ENCODE assay signal across 11 cellular contexts in genomic region chr5:172003750-172004149, GRCh38. TPM values are rescaled to one million over a fixed set of nuclear protein-coding genes. Genes with fewer than 3 reads are reported as not detected.
DNase-seq lines count a peak whose midpoint lies in the region; ATAC-seq and TF ChIP-seq lines count a peak whose summit lies in the region.
"Had no signal": no experiment of that assay in that cellular context is flagged by ENCODE, and none has a peak within 500 bp of the region (broad histone marks: within the 10 kb centered on the region; RNA-seq: fewer than 3 reads in every experiment).

No MANE protein-coding gene starts in this region.

- peaks cover 74 to 81% of the 10 kb centered on the region in 2 experiments for H3K4me1 Mint-ChIP-seq in H9
- H3K4me1 Mint-ChIP-seq in activated naive CD8-positive, alpha-beta T cell treated with anti-CD3 and anti-CD28 coated beads, Interleukin-2, amount 50 U/mL, for 24 hours, result peaks cover 79% of the 10 kb centered on the region

- peaks cover 3% of the 10 kb centered on the region for H3K79me1 ChIP-seq in H9 (ENCODE audit: insufficient read depth, low read depth, low read length, poor library complexity, severe bottlenecking)

- WGBS in H9 (ENCODE audit: extremely low coverage, insufficient read length, low lambda C conversion rate), result 100% methylated on average over 1 of the region's 1 CpG

- H4K8ac ChIP-seq in H9 (replicated peaks; ENCODE audit: insufficient read length, low read depth, low read length), result no peak overlapping the region

- no peaks in the 10 kb centered on the region for H3K9me3 Mint-ChIP-seq in H9
- no peaks in the 10 kb centered on the region for H3K9me3 Mint-ChIP-seq in activated naive CD8-positive, alpha-beta T cell treated with anti-CD3 and anti-CD28 coated beads, Interleukin-2, amount 50 U/mL, for 24 hours

- H3K4me1 ChIP-seq in BE2C (peaks cover 9% of the 10 kb centered on the region), H9 (ENCODE audit: insufficient read depth, low read length) (peaks cover 10% of the 10 kb centered on the region)

- in situ Hi-C loops in G401 (cut with HindIII; ENCODE audit: low sequenced_read_pairs), result no loop called here

- TF ChIP-seq CTCF in BE2C (IDR thresholded peaks at IDR 0.05; ENCODE audit: low read depth, low read length) (no peak), H9 (conservative IDR thresholded peaks at IDR 0.05) (no peak)

- no peak overlapping the region for H4K91ac ChIP-seq in H9 (ENCODE audit: insufficient read length, low read depth, low read length)

- no peak overlapping the region for H2BK15ac ChIP-seq in H9 (ENCODE audit: low read depth, low read length)

- H2BK12ac ChIP-seq in H9 (ENCODE audit: insufficient read length, low read depth, low read length), result no peak overlapping the region

- no peak overlapping the region for H3K4ac ChIP-seq in H9 (ENCODE audit: low read depth, low read length)

- no peak overlapping the region for H2AK5ac ChIP-seq in H9 (ENCODE audit: insufficient read length, low read length)

- H3T11ph ChIP-seq in H9 (ENCODE audit: low read length), result no peak overlapping the region

- no peaks in the 10 kb centered on the region for H3K36me3 ChIP-seq in BE2C

- no peak overlapping the region for H3K4me2 ChIP-seq in H9 (ENCODE audit: insufficient read depth, insufficient read length, low read length)

- H4K5ac ChIP-seq in H9 (ENCODE audit: insufficient read length, low read depth, low read length), result no peak overlapping the region

- peak overlapping the region; percentile 32 to 62; a peak in 4 of 5 replicates for H3K4me3 Mint-ChIP-seq in H9
- H3K4me3 Mint-ChIP-seq in activated naive CD8-positive, alpha-beta T cell treated with anti-CD3 and anti-CD28 coated beads, Interleukin-2, amount 50 U/mL, for 24 hours, result peak overlapping the region; percentile 96

- no peaks in the 10 kb centered on the region for H3K27me3 ChIP-seq in BE2C
- H3K27me3 ChIP-seq in H9 (ENCODE audit: insufficient read depth, low read length), result no peaks in the 10 kb centered on the region

- H2BK120ac ChIP-seq in H9 (ENCODE audit: low read depth, low read length, poor library complexity, severe bottlenecking), result no peak overlapping the region

- H3K18ac ChIP-seq in H9 (ENCODE audit: insufficient read length, low read depth, low read length), result no peak overlapping the region

- no peak overlapping the region for H3K56ac ChIP-seq in H9 (ENCODE audit: insufficient read length, low read depth, low read length)

- H3K9me3 ChIP-seq in BE2C (no peaks in the 10 kb centered on the region), H9 (ENCODE audit: control insufficient read depth, low read depth, low read length) (no peaks in the 10 kb centered on the region)

- no peaks in the 10 kb centered on the region for H4K20me1 ChIP-seq in H9 (ENCODE audit: control insufficient read depth, insufficient read depth, insufficient read length)

- peak overlapping the region in 1 of 3 experiments; percentile 92; a peak in 1 of 7 replicates for H3K27ac Mint-ChIP-seq in H9
- H3K27ac Mint-ChIP-seq in activated naive CD8-positive, alpha-beta T cell treated with anti-CD3 and anti-CD28 coated beads, Interleukin-2, amount 50 U/mL, for 24 hours, result peak overlapping the region; percentile 80

- H3K23me2 ChIP-seq in H9 (ENCODE audit: insufficient read length, low read depth, low read length, poor library complexity, severe bottlenecking), result peaks cover 16% of the 10 kb centered on the region

- H3K14ac ChIP-seq in H9 (ENCODE audit: insufficient read depth, low read length), result no peak overlapping the region

- peak overlapping the region; percentile 19; the same call in 1 of the 2 replicates for H3K4me3 ChIP-seq in BE2C (ENCODE audit: low read depth, low read length)

- no peak overlapping the region for H2BK20ac ChIP-seq in H9 (ENCODE audit: low read depth, low read length, poor library complexity, severe bottlenecking)

- peaks cover 0 to 14% (median 10%) of the 10 kb centered on the region in 3 experiments; a peak in 5 of 7 replicates for H3K36me3 Mint-ChIP-seq in H9 (ENCODE audit: insufficient read depth in 1 of 3, low read depth in 3 of 3)
- peaks cover 38% of the 10 kb centered on the region for H3K36me3 Mint-ChIP-seq in activated naive CD8-positive, alpha-beta T cell treated with anti-CD3 and anti-CD28 coated beads, Interleukin-2, amount 50 U/mL, for 24 hours (ENCODE audit: low read depth)

- no peak overlapping the region for H3K23ac ChIP-seq in H9 (ENCODE audit: insufficient read length, low read depth, low read length)

- no peak overlapping the region for H2AFZ ChIP-seq in H9 (ENCODE audit: low read length)

- no peaks in the 10 kb centered on the region for H3K27me3 Mint-ChIP-seq in H9 (ENCODE audit: low read depth)
- H3K27me3 Mint-ChIP-seq in activated naive CD8-positive, alpha-beta T cell treated with anti-CD3 and anti-CD28 coated beads, Interleukin-2, amount 50 U/mL, for 24 hours, result no peaks in the 10 kb centered on the region

- H3K9ac ChIP-seq in H9 (ENCODE audit: extremely low read depth, insufficient read length, low read length), result no peak overlapping the region

- H3K79me2 ChIP-seq in H9 (ENCODE audit: insufficient read depth, low read length), result peaks cover 60% of the 10 kb centered on the region; the same call in 1 of the 2 replicates

- no peak for ATAC-seq in activated naive CD8-positive, alpha-beta T cell treated with anti-CD3 and anti-CD28 coated beads, Interleukin-2, amount 50 U/mL, for 24 hours
- ATAC-seq in HG03159 (IDR thresholded peaks at IDR 0.05; ENCODE audit: unreplicated experiment), result no peak

- DNase-seq in BE2C (no peak), H9 (no peak), myocyte (ENCODE audit: low read depth) (peak; percentile 8), G401 (ENCODE audit: low spot score) (no peak), DMS79 treated with DMSO at 0.1 percent for 48 hours (lab: John Stamatoyannopoulos, UW) (no peak), NK-92 (lab: John Stamatoyannopoulos, UW; ENCODE audit: unreplicated experiment) (no peak)
- no peak for DNase-seq in activated naive CD8-positive, alpha-beta T cell treated with anti-CD3 and anti-CD28 coated beads, Interleukin-2, amount 50 U/mL, for 24 hours
- DNase-seq: activated naive CD4-positive, alpha-beta T cell; NCI-H2081; SW 1271 had no signal

- H3K27ac ChIP-seq in H9 (ENCODE audit: insufficient read length, low read depth, low read length), result no peak overlapping the region

- no peak overlapping the region for H2BK5ac ChIP-seq in H9 (ENCODE audit: insufficient read length, low read length)

RNA-seq across cellular contexts. Expression of gene FBXW11, which starts 2.7 kb away (rescaled TPM):
- 44.8 TPM for polyA plus RNA-seq in BE2C (2012; ENCODE audit: insufficient read depth, insufficient read length, low read depth)
- total RNA-seq in H9 (2021) (84.0 and 85.3 TPM in 2 replicates), myocyte (102 and 122 TPM in 2 replicates)
- 51.6 TPM for polyA plus RNA-seq in myocyte (2012)
- 35.4 and 68.7 TPM in 2 replicates for total RNA-seq in G401 (2014; rRNA removed; shearing (Covaris generic))
